ENCODE assay signal across 19 cellular contexts in the genomic region with DNA sequence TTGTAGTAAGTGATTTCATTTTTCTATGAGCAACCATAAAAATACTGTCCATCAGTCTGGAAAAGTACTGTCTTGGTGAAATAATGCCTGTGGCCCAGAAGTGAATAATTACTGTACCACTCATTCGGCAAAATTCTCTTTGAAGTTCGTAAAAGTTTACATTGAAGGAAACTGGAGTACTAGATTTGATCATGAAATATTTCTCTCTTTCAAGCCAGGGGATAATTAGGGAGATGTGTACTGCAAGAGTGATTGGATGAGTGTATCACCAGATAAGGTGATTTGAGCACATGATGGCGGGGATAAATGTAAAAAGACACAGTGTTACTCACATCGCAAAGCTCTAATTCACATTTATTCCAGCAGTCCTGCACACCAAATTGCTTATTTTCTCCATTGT.
"Had no signal": no experiment of that assay in that cellular context is flagged by ENCODE, and none has a peak within 500 bp of the region (broad histone marks: within the 10 kb centered on the region; RNA-seq: fewer than 3 reads in every experiment).

No MANE protein-coding gene starts in this region.

- H3K9me3 ChIP-seq: neutrophil, psoas muscle, right lobe of liver, tibial nerve, uterus had no signal

- H3K79me2 ChIP-seq: parathyroid adenoma had no signal

- H3K36me3 ChIP-seq: left ventricle myocardium inferior, neutrophil, right lobe of liver, tibial nerve, uterus had no signal

- H3K4me1 ChIP-seq: left ventricle myocardium inferior, parathyroid adenoma, psoas muscle, right lobe of liver, tibial nerve, uterus had no signal

- H3K9ac ChIP-seq: parathyroid adenoma had no signal

- H3K4me3 ChIP-seq: left ventricle myocardium inferior, psoas muscle, right lobe of liver, smooth muscle cell, tibial nerve, uterus had no signal

- ATAC-seq: naive thymus-derived CD8-positive, alpha-beta T cell; psoas muscle; right lobe of liver; stimulated activated memory B cell treated with anti-CD40 and anti-IgM and Interleukin-4, amounts not matched to agents 10 μg/mL and 1 μg/mL and 100 μg/mL, for 72 hours; stimulated activated naive CD8-positive, alpha-beta T cell treated with anti-CD3 and anti-CD28 coated beads, Interleukin-15, amount 100 ng/mL, for 72 hours had no signal

- H2AFZ ChIP-seq: parathyroid adenoma had no signal

- H3K27me3 ChIP-seq: neutrophil, right lobe of liver, tibial nerve, uterus had no signal

- DNase-seq: islet precursor cell; left ventricle myocardium inferior; naive thymus-derived CD8-positive, alpha-beta T cell; occipital lobe; psoas muscle; right lobe of liver; stimulated activated CD4-positive, alpha-beta T cell treated with anti-CD3 and anti-CD28 coated beads, Interleukin-1b, Interleukin-23, amount 100 ng/mL, for 48 hours; stimulated activated CD4-positive, alpha-beta T cell treated with anti-CD3 and anti-CD28 coated beads, Interleukin-2, amount 100 ng/mL, for 48 hours; stimulated activated CD4-positive, alpha-beta T cell treated with anti-CD3 and anti-CD28 coated beads, Interleukin-4, amount 100 ng/mL, for 4 hours; stimulated activated CD8-positive, alpha-beta memory T cell treated with anti-CD3 and anti-CD28 coated beads, Interleukin-4, amount 100 ng/mL, for 48 hours; stimulated activated naive CD4-positive, alpha-beta T cell treated with Interleukin-2 at 50 U/mL for 16 hours; stimulated activated naive CD8-positive, alpha-beta T cell treated with anti-CD3 and anti-CD28 coated beads, Interleukin-15, amount 100 ng/mL, for 72 hours; substantia nigra; uterus had no signal

- H3K27ac ChIP-seq: left ventricle myocardium inferior, neutrophil, parathyroid adenoma, psoas muscle, right lobe of liver, tibial nerve, uterus had no signal
